ENCODE assay signal across 20 cellular contexts in the genomic region with DNA sequence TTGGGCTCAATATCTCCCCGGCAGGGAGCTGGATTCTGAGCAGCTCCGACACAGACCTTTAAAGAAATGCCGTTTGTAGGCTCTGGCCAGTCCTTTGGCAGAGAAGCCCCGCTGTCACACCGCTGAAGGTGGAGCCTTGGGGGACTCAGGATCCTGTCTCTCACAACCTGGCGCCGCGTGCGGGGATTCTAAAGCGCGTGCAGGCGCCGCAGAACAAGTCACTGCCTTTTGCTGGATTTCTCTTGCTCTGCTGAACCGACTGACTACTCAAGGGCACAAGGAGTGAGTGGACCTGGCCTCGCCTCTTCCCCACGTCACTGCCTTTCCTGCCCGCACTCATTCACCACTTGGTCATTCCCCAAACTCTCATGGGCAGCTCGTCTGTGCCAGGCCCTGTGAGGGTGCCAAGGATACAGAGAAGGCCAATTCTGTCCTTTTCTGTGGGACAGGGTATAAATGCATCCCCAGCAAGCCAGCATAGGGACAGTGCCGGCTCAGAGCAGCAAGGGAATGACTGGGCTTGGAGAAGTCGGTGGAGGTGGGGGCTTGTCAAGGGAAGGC.
A peak's percentile ranks its signal among the peaks of the same experiment; 100 is the strongest.
DNase-seq lines count a peak whose midpoint lies in the region; ATAC-seq and TF ChIP-seq lines count a peak whose summit lies in the region.
"Had no signal": no experiment of that assay in that cellular context is flagged by ENCODE, and none has a peak within 500 bp of the region (broad histone marks: within the 10 kb centered on the region; RNA-seq: fewer than 3 reads in every experiment).

No MANE protein-coding gene starts in this region.

- peaks cover 4 to 17% (median 15%) of the 10 kb centered on the region in 5 experiments for H3K9me3 Mint-ChIP-seq in brain
- H3K9me3 Mint-ChIP-seq: activated CD4-positive, alpha-beta memory T cell treated with anti-CD3 and anti-CD28 coated beads, Interleukin-2, amount 10 ng/mL, durations not matched to agents 7 days and 5 days; CD4-positive, alpha-beta T cell; T-helper 2 cell treated with Interferon-gamma antibody and Interleukin-4, amounts not matched to agents 5 μg/mL and 100 μg/mL, for 36 hours had no signal

- no peak for ATAC-seq in HG02588 (IDR thresholded peaks at IDR 0.05; ENCODE audit: unreplicated experiment)
- no peak for ATAC-seq in HG02678 (IDR thresholded peaks at IDR 0.05; ENCODE audit: unreplicated experiment)
- ATAC-seq: HCT116, upper lobe of right lung had no signal

- peak overlapping the region; percentile 67 to 86 (median 73) for H3K27ac Mint-ChIP-seq in brain
- H3K27ac Mint-ChIP-seq: activated CD4-positive, alpha-beta memory T cell treated with anti-CD3 and anti-CD28 coated beads, Interleukin-2, amount 10 ng/mL, durations not matched to agents 7 days and 5 days; CD4-positive, alpha-beta T cell; T-helper 2 cell treated with Interferon-gamma antibody and Interleukin-4, amounts not matched to agents 5 μg/mL and 100 μg/mL, for 36 hours had no signal

- peaks cover 36% of the 10 kb centered on the region for H3K36me3 Mint-ChIP-seq in brain

- DNase-seq in G401 (ENCODE audit: low spot score), result peak; percentile 26
- DNase-seq in islet precursor cell, result peak; percentile 43
- DNase-seq in retina, result peak; percentile 40
- DNase-seq in NCI-H510A treated with DMSO at 0.1 percent for 48 hours (lab: John Stamatoyannopoulos, UW), result no peak
- DNase-seq: activated CD4-positive, alpha-beta memory T cell treated with anti-CD3 and anti-CD28 coated beads, Interleukin-2, amount 10 ng/mL, durations not matched to agents 7 days and 5 days; activated CD4-positive, CD25-positive, alpha-beta regulatory T cell; activated gamma-delta T cell; activated T-cell treated with anti-CD3 and anti-CD28 coated beads for 4 hours; CD4-positive, alpha-beta T cell; heart left ventricle; KBM-7; NCI-H1436; NCI-H526 treated with DMSO at 0.1 percent for 48 hours; SK-N-SH had no signal

- in situ Hi-C loops in G401 (cut with HindIII; ENCODE audit: low sequenced_read_pairs), result no loop called here

- TF ChIP-seq CTCF in brain (conservative IDR thresholded peaks at IDR 0.05), result no peak

- H3K4me3 Mint-ChIP-seq in brain, result no peak overlapping the region
- H3K4me3 Mint-ChIP-seq: activated CD4-positive, alpha-beta memory T cell treated with anti-CD3 and anti-CD28 coated beads, Interleukin-2, amount 10 ng/mL, durations not matched to agents 7 days and 5 days; CD4-positive, alpha-beta T cell; T-helper 2 cell treated with Interferon-gamma antibody and Interleukin-4, amounts not matched to agents 5 μg/mL and 100 μg/mL, for 36 hours had no signal

- H3K4me1 Mint-ChIP-seq in brain, result peaks cover 55% of the 10 kb centered on the region
- H3K4me1 Mint-ChIP-seq: activated CD4-positive, alpha-beta memory T cell treated with anti-CD3 and anti-CD28 coated beads, Interleukin-2, amount 10 ng/mL, durations not matched to agents 7 days and 5 days had no signal

- no peaks in the 10 kb centered on the region for H3K27me3 Mint-ChIP-seq in brain
- H3K27me3 Mint-ChIP-seq: activated CD4-positive, alpha-beta memory T cell treated with anti-CD3 and anti-CD28 coated beads, Interleukin-2, amount 10 ng/mL, durations not matched to agents 7 days and 5 days; CD4-positive, alpha-beta T cell had no signal
